24 cellular contexts compared by ENCODE assay signal in genomic region chr6:148808786-148809304, GRCh38.
DNase-seq lines count a peak whose midpoint lies in the region; ATAC-seq, FAIRE-seq and TF ChIP-seq lines count a peak whose summit lies in the region.
"Had no signal": no experiment of that assay in that cellular context is flagged by ENCODE, and none has a peak within 500 bp of the region (broad histone marks: within the 10 kb centered on the region; RNA-seq: fewer than 3 reads in every experiment).

No MANE protein-coding gene starts in this region.

- WGBS in HepG2 (ENCODE audit: low lambda C conversion rate), result under 1% methylated on average over 5 of the region's 5 CpGs
- WGBS in right lobe of liver (ENCODE audit: insufficient coverage, low coverage, low lambda C conversion rate, missing lambda C conversion rate), result 73% methylated on average over 4 of the region's 5 CpGs

- TF ChIP-seq RAD21 in HepG2 (CRISPR knock-in tag; IDR thresholded peaks at IDR 0.05), result no peak

- FAIRE-seq in HepG2 (lab: Jason Lieb, UNC), result no peak
- FAIRE-seq in H54 (lab: Jason Lieb, UNC), result no peak
- FAIRE-seq: A549, D721Med, GM19239 had no signal

- H3K9me3 Mint-ChIP-seq in immature natural killer cell, result no peaks in the 10 kb centered on the region
- H3K9me3 Mint-ChIP-seq in stimulated activated effector memory CD8-positive, alpha-beta T cell treated with anti-CD3 and anti-CD28 coated beads, Interleukin-12 subunit alpha, Interleukin-12 subunit beta, amount 100 ng/mL, for 72 hours, result no peaks in the 10 kb centered on the region
- H3K9me3 Mint-ChIP-seq: CD4-positive, alpha-beta T cell; CD8-positive, alpha-beta memory T cell; HFFc6 had no signal

- no TSS peak for BruUV-seq in HepG2 (replicated peaks; lab: Mats Ljungman, UMichigan)

- no peaks in the 10 kb centered on the region for H4K20me1 ChIP-seq in HepG2 (ENCODE audit: insufficient read depth, low read length)

- no peak overlapping the region for H2AFZ ChIP-seq in HepG2 (ENCODE audit: low read length)
- H2AFZ ChIP-seq: GM23338 had no signal

- peaks cover 10% of the 10 kb centered on the region for H3K4me1 ChIP-seq in HepG2 (ENCODE audit: insufficient read depth, low read length)
- H3K4me1 ChIP-seq in right lobe of liver, result no peaks in the 10 kb centered on the region
- H3K4me1 ChIP-seq in Peyer's patch, result no peaks in the 10 kb centered on the region
- H3K4me1 ChIP-seq: A549, BE2C had no signal

- H3K36me3 ChIP-seq in HepG2 (replicated peaks in 1 of 2; ENCODE audit: control insufficient read depth in 1 of 2, insufficient read depth in 2 of 2, low read length in 2 of 2) (no peaks in the 10 kb centered on the region), right lobe of liver (no peaks in the 10 kb centered on the region), Peyer's patch (no peaks in the 10 kb centered on the region)
- H3K36me3 ChIP-seq: BE2C, HAP-1 had no signal

- no peak overlapping the region for H3K4me2 ChIP-seq in HepG2 (ENCODE audit: low read depth, low read length)
- H3K4me2 ChIP-seq: A549; BLaER1 treated with 17β-estradiol and CSF1 and Interleukin-3, amounts not matched to agents 10 nM and 100 nM; GM23338 had no signal

- no peak overlapping the region for H3K4me3 ChIP-seq in HepG2 (replicated peaks in 1 of 3; ENCODE audit: insufficient read depth in 1 of 3, low read depth in 2 of 3, low read length in 3 of 3)
- no peak overlapping the region for H3K4me3 ChIP-seq in right lobe of liver
- no peak overlapping the region for H3K4me3 ChIP-seq in Peyer's patch
- H3K4me3 ChIP-seq: A549; BLaER1 treated with 17β-estradiol and CSF1 and Interleukin-3, amounts not matched to agents 10 nM and 100 nM; GM23338; HAP-1 had no signal

- H3K4me1 Mint-ChIP-seq in immature natural killer cell, result peaks cover 41 to 43% of the 10 kb centered on the region in 2 donors
- peaks cover 22% of the 10 kb centered on the region for H3K4me1 Mint-ChIP-seq in stimulated activated effector memory CD8-positive, alpha-beta T cell treated with anti-CD3 and anti-CD28 coated beads, Interleukin-12 subunit alpha, Interleukin-12 subunit beta, amount 100 ng/mL, for 72 hours
- H3K4me1 Mint-ChIP-seq: CD14-positive monocyte had no signal

- intact Hi-C loops in HepG2 (cut with micrococcal nuclease; ENCODE audit: unreplicated experiment) (no loop called here), right lobe of liver (cut with DNase I) (no loop called here)

- H3K9ac ChIP-seq in HepG2 (ENCODE audit: insufficient read depth, low read depth, low read length), result no peak overlapping the region
- H3K9ac ChIP-seq: BLaER1 treated with 17β-estradiol and CSF1 and Interleukin-3, amounts not matched to agents 10 nM and 100 nM had no signal

- H3K36me3 Mint-ChIP-seq in immature natural killer cell, result no peaks in the 10 kb centered on the region
- H3K36me3 Mint-ChIP-seq in stimulated activated effector memory CD8-positive, alpha-beta T cell treated with anti-CD3 and anti-CD28 coated beads, Interleukin-12 subunit alpha, Interleukin-12 subunit beta, amount 100 ng/mL, for 72 hours, result no peaks in the 10 kb centered on the region
- H3K36me3 Mint-ChIP-seq: CD14-positive monocyte had no signal

- in situ Hi-C loops in HepG2 (cut with HindIII; ENCODE audit: extremely low pct_ligation_motif_present, low pct_unique_long_range_greater_than_20kb), result no loop called here

- H3K9me3 ChIP-seq in HepG2 (ENCODE audit: low read length), result no peaks in the 10 kb centered on the region
- H3K9me3 ChIP-seq in right lobe of liver, result no peaks in the 10 kb centered on the region
- peaks cover 0 to 4% (median 0%) of the 10 kb centered on the region in 4 donors for H3K9me3 ChIP-seq in Peyer's patch
- H3K9me3 ChIP-seq: A549, BE2C, HAP-1 had no signal

- CTCF ChIA-PET in HepG2 (lab: Yijun Ruan, JAX; ENCODE audit: low intra/inter-chr PET ratio, low total read pairs), result no interaction called here

- no peak for ATAC-seq in HepG2
- no peak for ATAC-seq in right lobe of liver
- peak; percentile 42 for ATAC-seq in stimulated activated effector memory CD8-positive, alpha-beta T cell treated with anti-CD3 and anti-CD28 coated beads, Interleukin-12 subunit alpha, Interleukin-12 subunit beta, amount 100 ng/mL, for 72 hours
- no peak for ATAC-seq in GM21723 (IDR thresholded peaks at IDR 0.05; ENCODE audit: unreplicated experiment)
- ATAC-seq: A549, GM23338 had no signal

- TF ChIP-seq CTCF in HepG2 (CRISPR knock-in tag; IDR thresholded peaks at IDR 0.05), result no peak
- no peak for TF ChIP-seq CTCF in right lobe of liver (IDR thresholded peaks at IDR 0.05)
- no peak for TF ChIP-seq CTCF in Peyer's patch (IDR thresholded peaks at IDR 0.05)

- H3K27me3 Mint-ChIP-seq in immature natural killer cell (ENCODE audit: low read depth in 3 of 3), result peaks cover 0 to 2% (median 0%) of the 10 kb centered on the region in 3 donors
- H3K27me3 Mint-ChIP-seq: CD4-positive, alpha-beta T cell; CD8-positive, alpha-beta memory T cell had no signal

- H3K27ac Mint-ChIP-seq in immature natural killer cell, result peak overlapping the region; percentile 8 to 80 (median 68)
- H3K27ac Mint-ChIP-seq in stimulated activated effector memory CD8-positive, alpha-beta T cell treated with anti-CD3 and anti-CD28 coated beads, Interleukin-12 subunit alpha, Interleukin-12 subunit beta, amount 100 ng/mL, for 72 hours, result no peak overlapping the region
- H3K27ac Mint-ChIP-seq: CD4-positive, alpha-beta T cell; GM23338; HFFc6 had no signal

- TF ChIP-seq POLR2A in HepG2 (IDR thresholded peaks at IDR 0.05; ENCODE audit: insufficient read depth in 1 of 2, low read depth in 2 of 2, low read length in 2 of 2) (no peak), right lobe of liver (IDR thresholded peaks at IDR 0.05) (no peak), Peyer's patch (IDR thresholded peaks at IDR 0.05) (no peak), H54 (IDR thresholded peaks at IDR 0.05; ENCODE audit: low read depth, low read length) (no peak)

- DNase-seq in HepG2 (ENCODE audit: low spot score) (no peak), right lobe of liver (no peak), immature natural killer cell (no peak), Peyer's patch (no peak), H54 (ENCODE audit: insufficient read length, low spot score) (no peak)
- DNase-seq in stimulated activated effector memory CD8-positive, alpha-beta T cell treated with anti-CD3 and anti-CD28 coated beads, Interleukin-12 subunit alpha, Interleukin-12 subunit beta, amount 100 ng/mL, for 72 hours (ENCODE audit: low spot score in 2 of 2), result no peak
- DNase-seq: 8988T; ACHN; AML-193; BE2C; CD4-positive, alpha-beta T cell; CD8-positive, alpha-beta memory T cell; DMS53; DMS79 treated with DMSO at 0.1 percent for 48 hours; GF-D8; HFFc6 had no signal

- H3K27me3 ChIP-seq in HepG2 (ENCODE audit: control insufficient read depth in 1 of 2, insufficient read depth in 2 of 2, low read length in 2 of 2) (peaks cover 0 to 7% of the 10 kb centered on the region in 2 experiments; a peak in 1 of 5 replicates), right lobe of liver (no peaks in the 10 kb centered on the region), Peyer's patch (no peaks in the 10 kb centered on the region)
- H3K27me3 ChIP-seq: BE2C; BLaER1 treated with 17β-estradiol and CSF1 and Interleukin-3, amounts not matched to agents 10 nM and 100 nM had no signal

- no peaks in the 10 kb centered on the region for H3K79me2 ChIP-seq in HepG2 (ENCODE audit: insufficient read depth, low read length)

- H3K4me3 Mint-ChIP-seq in immature natural killer cell, result peak overlapping the region in 4 of 5 donors; percentile 25 to 34 (median 28)
- no peak overlapping the region for H3K4me3 Mint-ChIP-seq in stimulated activated effector memory CD8-positive, alpha-beta T cell treated with anti-CD3 and anti-CD28 coated beads, Interleukin-12 subunit alpha, Interleukin-12 subunit beta, amount 100 ng/mL, for 72 hours
- H3K4me3 Mint-ChIP-seq: CD14-positive monocyte; CD4-positive, alpha-beta T cell; CD8-positive, alpha-beta memory T cell; GM23338; HFFc6 had no signal

- TF ChIP-seq EP300 in HepG2 (IDR thresholded peaks at IDR 0.05; ENCODE audit: low read depth in 2 of 2, low read length in 2 of 2) (no peak), HepG2 (CRISPR knock-in tag; IDR thresholded peaks at IDR 0.05; ENCODE audit: borderline replicate concordance) (no peak)

- H3K27ac ChIP-seq in HepG2 (ENCODE audit: extremely low read length, insufficient read depth, low read length) (no peak overlapping the region), right lobe of liver (no peak overlapping the region), Peyer's patch (no peak overlapping the region)
- H3K27ac ChIP-seq: A549; BLaER1 treated with 17β-estradiol and CSF1 and Interleukin-3, amounts not matched to agents 10 nM and 100 nM had no signal

- POLR2A ChIA-PET in HepG2 (lab: Yijun Ruan, JAX), result no interaction called here

TF ChIP-seq in HepG2, 621 proteins besides CTCF, POLR2A, EP300 and RAD21:
- TF ChIP-seq AGO2 (optimal IDR thresholded peaks at IDR 0.05; ENCODE audit: low read depth, low read length), result no peak
- TF ChIP-seq ZNF564 (CRISPR knock-in tag; IDR thresholded peaks at IDR 0.05), result peak; percentile 93
- TF ChIP-seq ZNF12 (CRISPR knock-in tag; IDR thresholded peaks at IDR 0.05), result peak; percentile 99
